Comparison of ENCODE assay signal across 7 cellular contexts in the genomic region with DNA sequence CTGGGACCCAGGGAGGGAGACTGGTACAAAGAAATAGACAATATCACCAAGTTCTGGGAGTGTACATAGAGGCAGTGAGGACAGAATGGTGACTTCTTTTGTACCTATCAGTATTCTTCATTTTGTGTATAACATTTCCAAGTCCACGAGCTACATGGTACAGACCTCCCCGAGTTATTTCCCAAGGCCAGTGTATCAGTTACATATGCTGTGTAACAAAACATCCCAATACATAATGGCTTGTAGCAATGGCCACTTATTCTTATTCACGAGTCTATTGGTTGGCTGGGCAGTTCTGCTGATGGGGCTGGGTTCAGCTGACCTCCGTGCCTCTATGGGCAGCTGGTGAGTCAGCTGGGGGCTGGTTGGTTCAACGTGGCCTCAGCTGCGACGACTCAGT.
"Had no signal": no experiment of that assay in that cellular context is flagged by ENCODE, and none has a peak within 500 bp of the region (broad histone marks: within the 10 kb centered on the region; RNA-seq: fewer than 3 reads in every experiment).

No MANE protein-coding gene starts in this region.

- DNase-seq: GOT3, H9, HCEC 1CT, HFFc6, KG1 had no signal

- FAIRE-seq: H54, HTR-8/SVneo had no signal
